8 cellular contexts compared by ENCODE assay signal in genomic region chr20:31822421-31823330, GRCh38. TPM values are rescaled to one million over a fixed set of nuclear protein-coding genes. Genes with fewer than 3 reads are reported as not detected.
DNase-seq lines count a peak whose midpoint lies in the region; ATAC-seq and TF ChIP-seq lines count a peak whose summit lies in the region.

No MANE protein-coding gene starts in this region.

- POLR2A ChIA-PET in CD4-positive, alpha-beta T cell (lab: Charles Lee) = interaction anchor here (1.3 to 1.6 kb wide), 2 partner anchors 129 to 161 kb away, joined by 3 read pairs; partner anchors contain the start of gene PDRG1

- peak overlapping the region; percentile 71 for H3K4me2 ChIP-seq in skeletal muscle satellite cell (ENCODE audit: low read length)

- no peaks in the 10 kb centered on the region for H3K36me3 ChIP-seq in skeletal muscle satellite cell (ENCODE audit: insufficient read depth, low read length)

- no peak overlapping the region for H3K4me3 Mint-ChIP-seq in CD4-positive, alpha-beta T cell
- no peak overlapping the region for H3K4me3 Mint-ChIP-seq in T-helper 2 cell treated with Interferon-gamma antibody and Interleukin-4, amounts not matched to agents 5 μg/mL and 100 μg/mL, for 36 hours

- CTCF ChIA-PET in CD4-positive, alpha-beta T cell (lab: Charles Lee) = interaction anchor here (0.7 to 1.8 kb wide), 4 partner anchors 30 to 956 kb away, joined by 3 to 8 read pairs (median 3); partner anchors contain the start of gene PDRG1

- no peaks in the 10 kb centered on the region for H3K9me3 Mint-ChIP-seq in CD4-positive, alpha-beta T cell
- no peaks in the 10 kb centered on the region for H3K9me3 Mint-ChIP-seq in T-helper 2 cell treated with Interferon-gamma antibody and Interleukin-4, amounts not matched to agents 5 μg/mL and 100 μg/mL, for 36 hours

- H3K4me3 ChIP-seq in right cardiac atrium (ENCODE audit: low read length) (no peak overlapping the region), skeletal muscle satellite cell (ENCODE audit: low read length) (no peak overlapping the region)

- no peaks in the 10 kb centered on the region for H3K9me3 ChIP-seq in CD4-positive, alpha-beta T cell (ENCODE audit: control insufficient read depth, low read length)
- H3K9me3 ChIP-seq in right cardiac atrium (ENCODE audit: control insufficient read depth, low read length) (no peaks in the 10 kb centered on the region), skeletal muscle satellite cell (replicated peaks; ENCODE audit: low read length) (no peaks in the 10 kb centered on the region)

- H3K4me1 ChIP-seq in right cardiac atrium (ENCODE audit: control insufficient read depth, insufficient read depth, low read length) (no peaks in the 10 kb centered on the region), skeletal muscle satellite cell (ENCODE audit: control insufficient read depth, insufficient read depth, low read length) (peaks cover 6% of the 10 kb centered on the region)

- H3K27ac Mint-ChIP-seq in CD4-positive, alpha-beta T cell = no peak overlapping the region
- no peak overlapping the region for H3K27ac Mint-ChIP-seq in T-helper 2 cell treated with Interferon-gamma antibody and Interleukin-4, amounts not matched to agents 5 μg/mL and 100 μg/mL, for 36 hours

- H3K9ac ChIP-seq in skeletal muscle satellite cell (ENCODE audit: low read depth, low read length) = no peak overlapping the region

- H3K27ac ChIP-seq in CD4-positive, alpha-beta T cell (ENCODE audit: low read depth, low read length) = no peak overlapping the region
- H3K27ac ChIP-seq in right cardiac atrium (ENCODE audit: low read length) = peak overlapping the region; percentile 25

- peak; percentile 86 for ATAC-seq in CD4-positive, alpha-beta T cell (ENCODE audit: poor library complexity)
- ATAC-seq in GM21825 (IDR thresholded peaks at IDR 0.05; ENCODE audit: unreplicated experiment) = peak; percentile 66
- peak; percentile 81 to 83 for ATAC-seq in right cardiac atrium
- ATAC-seq in HG03159 (IDR thresholded peaks at IDR 0.05; ENCODE audit: unreplicated experiment) = no peak

- 6% methylated on average over 29 of the region's 29 CpGs for WGBS in right cardiac atrium

- H3K27me3 ChIP-seq in CD4-positive, alpha-beta T cell (ENCODE audit: control insufficient read depth, insufficient read depth, low read length) = no peaks in the 10 kb centered on the region
- no peaks in the 10 kb centered on the region for H3K27me3 ChIP-seq in right cardiac atrium (ENCODE audit: control insufficient read depth, insufficient read depth)
- H3K27me3 ChIP-seq in skeletal muscle satellite cell (ENCODE audit: control insufficient read depth, insufficient read depth, low read length) = peaks cover 3% of the 10 kb centered on the region

- intact Hi-C loops in CD4-positive, alpha-beta T cell (cut with DNase I, micrococcal nuclease) = loop anchor here (1.0 to 10.0 kb wide), 7 partner anchors 24 to 832 kb away; partner anchors contain the start of gene PDRG1 (in 1 of the 2)
- intact Hi-C loops in right cardiac atrium (cut with DNase I) = loop anchor here in 2 of 4 donors (2.0 to 10.0 kb wide), 2 partner anchors 208 to 212 kb away; no protein-coding TSS in a partner anchor

- peak; percentile 60 to 82 (median 68) for DNase-seq in CD4-positive, alpha-beta T cell
- DNase-seq in NCI-H128 (lab: John Stamatoyannopoulos, UW; ENCODE audit: unreplicated experiment) (peak; percentile 52), amniotic epithelial cell (ENCODE audit: low read depth) (peak; percentile 51), right cardiac atrium (peak; percentile 73 to 90 (median 89))
- peak; percentile 57 for DNase-seq in T-helper 2 cell treated with Interferon-gamma antibody and Interleukin-4, amounts not matched to agents 5 μg/mL and 100 μg/mL, for 36 hours (ENCODE audit: low spot score)

- H3K36me3 Mint-ChIP-seq in CD4-positive, alpha-beta T cell (ENCODE audit: low read depth) = no peaks in the 10 kb centered on the region
- H3K36me3 Mint-ChIP-seq in T-helper 2 cell treated with Interferon-gamma antibody and Interleukin-4, amounts not matched to agents 5 μg/mL and 100 μg/mL, for 36 hours (ENCODE audit: low read depth) = no peaks in the 10 kb centered on the region

- peak; percentile 99 for TF ChIP-seq CTCF in CD4-positive, alpha-beta T cell (IDR thresholded peaks at IDR 0.05)

- no peaks in the 10 kb centered on the region for H3K27me3 Mint-ChIP-seq in CD4-positive, alpha-beta T cell
- no peaks in the 10 kb centered on the region for H3K27me3 Mint-ChIP-seq in T-helper 2 cell treated with Interferon-gamma antibody and Interleukin-4, amounts not matched to agents 5 μg/mL and 100 μg/mL, for 36 hours (ENCODE audit: low read depth)

- H3K4me1 Mint-ChIP-seq in CD4-positive, alpha-beta T cell (ENCODE audit: low read depth) = no peaks in the 10 kb centered on the region
- H3K4me1 Mint-ChIP-seq in T-helper 2 cell treated with Interferon-gamma antibody and Interleukin-4, amounts not matched to agents 5 μg/mL and 100 μg/mL, for 36 hours (ENCODE audit: low read depth) = no peaks in the 10 kb centered on the region

RNA-seq across cellular contexts. Expression of gene MYLK2, which starts 3.5 kb away (rescaled TPM):
- not detected for total RNA-seq in CD4-positive, alpha-beta T cell
- total RNA-seq in right cardiac atrium = 1 to 10 TPM in 1 of 4 donors, under 1 TPM in 3; 0.51 to 2.0 (median 0.83) TPM
- 0.54 TPM for polyA plus RNA-seq in right cardiac atrium
- 0.22 and 0.25 TPM in 2 replicates for total RNA-seq in skeletal muscle satellite cell (2012; rRNA removed)

RNA-seq across cellular contexts. Expression of gene FOXS1, which starts 22.7 kb away (rescaled TPM):
- not detected for total RNA-seq in CD4-positive, alpha-beta T cell
- 1 to 10 TPM; 2.0 to 4.3 (median 3.5) TPM for total RNA-seq in right cardiac atrium
- 3.0 TPM for polyA plus RNA-seq in right cardiac atrium
- total RNA-seq in skeletal muscle satellite cell (2012; rRNA removed) = not detected in 2 replicates

RNA-seq across cellular contexts. Expression of gene DUSP15, which starts 47.7 kb away (rescaled TPM):
- not detected for total RNA-seq in CD4-positive, alpha-beta T cell
- 1 to 10 TPM; 6.6 to 8.3 (median 7.1) TPM for total RNA-seq in right cardiac atrium
- polyA plus RNA-seq in right cardiac atrium = 11.0 TPM
- not detected in 2 replicates for total RNA-seq in skeletal muscle satellite cell (2012; rRNA removed)

RNA-seq across cellular contexts. Expression of gene TTLL9, which starts 47.8 kb away (rescaled TPM):
- total RNA-seq in CD4-positive, alpha-beta T cell = not detected
- under 1 TPM in 2 of 4 donors, not detected in 2; 0.15 to 0.19 TPM for total RNA-seq in right cardiac atrium
- polyA plus RNA-seq in right cardiac atrium = 0.14 TPM
- not detected in 2 replicates for total RNA-seq in skeletal muscle satellite cell (2012; rRNA removed)

Comparison
In these comparisons a context has a peak if more than half of its experiments do, and no peak if none do; other contexts are left out.
1. RNA of gene DUSP15, which starts 47.7 kb away (total RNA-seq): 6.6 to 8.3 TPM in right cardiac atrium; not detected in CD4-positive, alpha-beta T cell; every median in the first group is over 4 times any median in the second.
2. Peak in every context shown above with its lines, with median percentiles within 50 percentile points of each other: DNase-seq.